ENCODE assay signal across 17 cellular contexts in genomic region chr2:66522591-66523379, GRCh38.
"Had no signal": no experiment of that assay in that cellular context is flagged by ENCODE, and none has a peak within 500 bp of the region (broad histone marks: within the 10 kb centered on the region; RNA-seq: fewer than 3 reads in every experiment).

No MANE protein-coding gene starts in this region.

- DNase-seq: activated CD4-positive, alpha-beta T cell treated with anti-CD3 and anti-CD28 coated beads for 4 hours; activated CD8-positive, alpha-beta T cell treated with anti-CD3 and anti-CD28 coated beads, Interleukin-2, amount 10 ng/mL, durations not matched to agents 7 days and 5 days; activated naive CD4-positive, alpha-beta T cell; activated naive CD8-positive, alpha-beta T cell treated with anti-CD3 and anti-CD28 coated beads, Interleukin-2, amount 50 U/mL, for 24 hours; dorsolateral prefrontal cortex; immature natural killer cell; left colon; right cardiac atrium; spleen; stimulated activated CD4-positive, alpha-beta T cell treated with anti-CD3 and anti-CD28 coated beads, Interleukin-1b, Interleukin-23, amount 100 ng/mL, for 48 hours; T-cell; trophoblast cell had no signal

- H3K27me3 Mint-ChIP-seq: activated naive CD8-positive, alpha-beta T cell treated with anti-CD3 and anti-CD28 coated beads, Interleukin-2, amount 50 U/mL, for 24 hours had no signal

- ATAC-seq: activated CD8-positive, alpha-beta T cell treated with anti-CD3 and anti-CD28 coated beads, Interleukin-2, amount 10 ng/mL, durations not matched to agents 7 days and 5 days; activated naive CD8-positive, alpha-beta T cell treated with anti-CD3 and anti-CD28 coated beads, Interleukin-2, amount 50 U/mL, for 24 hours; esophagus mucosa; left colon; right cardiac atrium; stimulated activated memory B cell treated with anti-CD40 and anti-IgM and Interleukin-4, amounts not matched to agents 10 μg/mL and 1 μg/mL and 100 μg/mL, for 72 hours; T-cell had no signal

- H3K36me3 Mint-ChIP-seq: immature natural killer cell; memory B cell; stimulated activated memory B cell treated with anti-CD40 and anti-IgM and Interleukin-4, amounts not matched to agents 10 μg/mL and 1 μg/mL and 100 μg/mL, for 72 hours; T-cell had no signal

- H3K4me1 Mint-ChIP-seq: activated naive CD8-positive, alpha-beta T cell treated with anti-CD3 and anti-CD28 coated beads, Interleukin-2, amount 50 U/mL, for 24 hours; immature natural killer cell; memory B cell; stimulated activated memory B cell treated with anti-CD40 and anti-IgM and Interleukin-4, amounts not matched to agents 10 μg/mL and 1 μg/mL and 100 μg/mL, for 72 hours; T-cell had no signal

- H3K4me3 Mint-ChIP-seq: activated CD8-positive, alpha-beta T cell treated with anti-CD3 and anti-CD28 coated beads, Interleukin-2, amount 10 ng/mL, durations not matched to agents 7 days and 5 days; activated naive CD8-positive, alpha-beta T cell treated with anti-CD3 and anti-CD28 coated beads, Interleukin-2, amount 50 U/mL, for 24 hours; activated T-helper 1 cell treated with anti-CD3 and anti-CD28 coated beads, Interleukin-12 subunit alpha, Interleukin-12 subunit beta, Interleukin-2, Interleukin-4 antibody, amounts not matched to agents 30 ng/mL and 10 ng/mL and 1 ng/mL, durations not matched to agents 14 hours and 24 hours and 36 hours; immature natural killer cell; memory B cell; stimulated activated memory B cell treated with anti-CD40 and anti-IgM and Interleukin-4, amounts not matched to agents 10 μg/mL and 1 μg/mL and 100 μg/mL, for 72 hours; T-cell had no signal

- H3K9me3 Mint-ChIP-seq: activated naive CD8-positive, alpha-beta T cell treated with anti-CD3 and anti-CD28 coated beads, Interleukin-2, amount 50 U/mL, for 24 hours; activated T-helper 1 cell treated with anti-CD3 and anti-CD28 coated beads, Interleukin-12 subunit alpha, Interleukin-12 subunit beta, Interleukin-2, Interleukin-4 antibody, amounts not matched to agents 30 ng/mL and 10 ng/mL and 1 ng/mL, durations not matched to agents 14 hours and 24 hours and 36 hours; immature natural killer cell; memory B cell; stimulated activated memory B cell treated with anti-CD40 and anti-IgM and Interleukin-4, amounts not matched to agents 10 μg/mL and 1 μg/mL and 100 μg/mL, for 72 hours; T-cell had no signal

- H3K4me3 ChIP-seq: ascending aorta, dorsolateral prefrontal cortex, spleen had no signal

- H3K27ac Mint-ChIP-seq: activated CD8-positive, alpha-beta T cell treated with anti-CD3 and anti-CD28 coated beads, Interleukin-2, amount 10 ng/mL, durations not matched to agents 7 days and 5 days; activated naive CD8-positive, alpha-beta T cell treated with anti-CD3 and anti-CD28 coated beads, Interleukin-2, amount 50 U/mL, for 24 hours; activated T-helper 1 cell treated with anti-CD3 and anti-CD28 coated beads, Interleukin-12 subunit alpha, Interleukin-12 subunit beta, Interleukin-2, Interleukin-4 antibody, amounts not matched to agents 30 ng/mL and 10 ng/mL and 1 ng/mL, durations not matched to agents 14 hours and 24 hours and 36 hours; immature natural killer cell; memory B cell; stimulated activated memory B cell treated with anti-CD40 and anti-IgM and Interleukin-4, amounts not matched to agents 10 μg/mL and 1 μg/mL and 100 μg/mL, for 72 hours; T-cell had no signal
